Comparison of ENCODE assay signal across 8 cellular contexts in genomic region chr1:150579110-150579954, GRCh38. TPM values are rescaled to one million over a fixed set of nuclear protein-coding genes. Genes with fewer than 3 reads are reported as not detected.
DNase-seq lines count a peak whose midpoint lies in the region; ATAC-seq and TF ChIP-seq lines count a peak whose summit lies in the region.

Gene MCL1, minus strand, starts transcription at chr1:150579610. Its CDS starts 80 bp downstream, at chr1:150579530.

- H3K4me1 ChIP-seq in iPS DF 6.9 (ENCODE audit: control insufficient read depth, insufficient read depth, low read length) (no peaks in the 10 kb centered on the region), gastrocnemius medialis (peaks cover 20 to 23% of the 10 kb centered on the region in 2 donors)

- peaks cover 54% of the 10 kb centered on the region for H3K36me3 Mint-ChIP-seq in brain

- peaks cover 17% of the 10 kb centered on the region for H3K27me3 Mint-ChIP-seq in brain

- H3K27ac ChIP-seq in 22Rv1 = peak within 1 kb of the TSS; percentile 93
- H3K27ac ChIP-seq in iPS DF 6.9 (ENCODE audit: low read length) = no peak within 1 kb of the TSS
- peak within 1 kb of the TSS; percentile 100 for H3K27ac ChIP-seq in gastrocnemius medialis

- H3K4me1 Mint-ChIP-seq in brain = peaks cover 44% of the 10 kb centered on the region

- peaks cover 9% of the 10 kb centered on the region; the same call in 1 of the 2 replicates for H3K36me3 ChIP-seq in iPS DF 6.9 (ENCODE audit: control insufficient read depth, insufficient read depth, low read length)
- peaks cover 0 to 46% of the 10 kb centered on the region in 2 donors for H3K36me3 ChIP-seq in gastrocnemius medialis

- in situ Hi-C loops in gastrocnemius medialis (cut with MboI; ENCODE audit: low sequenced_read_pairs in 4 of 4) = no loop called here

- intact Hi-C loops in gastrocnemius medialis (cut with DNase I; ENCODE audit: low total_unique reads) = loop anchor here (1.0 kb wide), 5 partner anchors 11 to 398 kb away; partner anchors contain the start of genes ENSA and SETDB1

- H3K4me3 ChIP-seq in iPS DF 6.9 (ENCODE audit: low read length) (peak within 1 kb of the TSS; percentile 43), gastrocnemius medialis (peak within 1 kb of the TSS; percentile 67 to 98 (median 84))

- TF ChIP-seq CTCF in 22Rv1 (IDR thresholded peaks at IDR 0.05) (peak; percentile 15; the same call in 1 of the 2 replicates), brain (conservative IDR thresholded peaks at IDR 0.05) (no peak), gastrocnemius medialis (IDR thresholded peaks at IDR 0.05 in 4 of 5, conservative IDR thresholded peaks at IDR 0.05 in 1 of 5) (peak in 2 of 5 experiments; percentile 27 to 32)

- H3K9me3 ChIP-seq in iPS DF 6.9 (ENCODE audit: control insufficient read depth, insufficient read depth, low read length) (no peaks in the 10 kb centered on the region), gastrocnemius medialis (no peaks in the 10 kb centered on the region)

- H3K27ac Mint-ChIP-seq in brain = peak within 1 kb of the TSS; percentile 98 to 99 (median 99)

- H3K27me3 ChIP-seq in iPS DF 6.9 (ENCODE audit: control insufficient read depth, insufficient read depth, low read length) = no peaks in the 10 kb centered on the region
- H3K27me3 ChIP-seq in gastrocnemius medialis = no peaks in the 10 kb centered on the region

- H3K4me3 Mint-ChIP-seq in brain = peak within 1 kb of the TSS; percentile 96 to 99 (median 99)

- peak; percentile 98 to 99 for TF ChIP-seq POLR2A in gastrocnemius medialis (IDR thresholded peaks at IDR 0.05)

- DNase-seq in NCI-H2107 treated with DMSO at 0.1 percent for 48 hours (lab: John Stamatoyannopoulos, UW; ENCODE audit: unreplicated experiment) (peak; percentile 92), UCSD-AML1 (lab: John Stamatoyannopoulos, UW; ENCODE audit: unreplicated experiment) (peak; percentile 94), iPS DF 6.9 (ENCODE audit: low read depth, low spot score) (peak; percentile 70), gastrocnemius medialis (peak; percentile 94 to 95)

- peaks cover 0 to 4% (median 0%) of the 10 kb centered on the region in 5 experiments for H3K9me3 Mint-ChIP-seq in brain

- ATAC-seq in GM18520 (IDR thresholded peaks at IDR 0.05; ENCODE audit: unreplicated experiment) = peak; percentile 87
- ATAC-seq in HG03060 (IDR thresholded peaks at IDR 0.05; ENCODE audit: low read depth, unreplicated experiment) = peak; percentile 82
- peak; percentile 68 to 71 for ATAC-seq in gastrocnemius medialis

- no CpG with 5 or more reads among the region's 94 CpGs for WGBS in iPS DF 6.9 (ENCODE audit: insufficient coverage, insufficient read length)

RNA-seq across cellular contexts. Expression of gene MCL1, which starts in this region (rescaled TPM):
- polyA plus RNA-seq in brain (ENCODE audit: insufficient read depth, low read depth, low replicate concordance) = 95.9 TPM
- 100 to 1,000 TPM; 136 to 199 (median 176) TPM for total RNA-seq in gastrocnemius medialis
